In the genomic region with DNA sequence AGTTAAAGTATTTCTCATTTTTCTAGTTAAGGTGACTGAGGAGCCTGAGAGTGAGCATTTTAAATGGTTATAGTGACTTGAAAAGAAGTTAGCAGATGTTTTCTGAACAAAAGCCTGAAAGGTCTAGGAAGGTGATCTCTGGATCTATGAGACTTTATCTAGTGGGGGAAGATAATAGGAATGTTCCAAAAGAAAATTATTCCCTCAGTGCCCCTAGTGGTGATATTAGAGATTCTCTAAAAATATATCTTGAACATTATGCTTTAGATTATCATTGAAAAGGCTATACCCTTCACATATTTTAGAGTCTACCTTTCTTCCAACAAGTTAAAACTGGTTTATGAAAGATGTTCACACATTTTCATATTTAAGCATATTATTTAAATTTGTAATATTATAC, we compare ENCODE assay signal across 12 cellular contexts.
DNase-seq lines count a peak whose midpoint lies in the region; ATAC-seq and TF ChIP-seq lines count a peak whose summit lies in the region.
"Had no signal": no experiment of that assay in that cellular context is flagged by ENCODE, and none has a peak within 500 bp of the region (broad histone marks: within the 10 kb centered on the region; RNA-seq: fewer than 3 reads in every experiment).

No MANE protein-coding gene starts in this region.

- H3K9me3 Mint-ChIP-seq in H9 (peaks cover 57 to 59% of the 10 kb centered on the region in 2 experiments), nephron (no peaks in the 10 kb centered on the region)
- no peaks in the 10 kb centered on the region for H3K9me3 Mint-ChIP-seq in stimulated activated naive B cell treated with anti-CD40 and anti-IgM and Interleukin-4, amounts not matched to agents 10 μg/mL and 1 μg/mL and 100 μg/mL, for 72 hours

- H3K4me1 Mint-ChIP-seq in H9: no peaks in the 10 kb centered on the region
- no peaks in the 10 kb centered on the region for H3K4me1 Mint-ChIP-seq in nephron
- H3K4me1 Mint-ChIP-seq in stimulated activated naive B cell treated with anti-CD40 and anti-IgM and Interleukin-4, amounts not matched to agents 10 μg/mL and 1 μg/mL and 100 μg/mL, for 72 hours: no peaks in the 10 kb centered on the region
- H3K4me1 Mint-ChIP-seq: CD4-positive, alpha-beta memory T cell; T-helper 17 cell had no signal

- no peak overlapping the region for H3K4ac ChIP-seq in H9 (ENCODE audit: low read depth, low read length)

- no peak overlapping the region for H2BK12ac ChIP-seq in H9 (ENCODE audit: insufficient read length, low read depth, low read length)

- H3K18ac ChIP-seq in H9 (ENCODE audit: insufficient read length, low read depth, low read length): no peak overlapping the region

- no peak overlapping the region for H3K27ac ChIP-seq in H9 (ENCODE audit: insufficient read length, low read depth, low read length)

- H4K20me1 ChIP-seq in H9 (ENCODE audit: control insufficient read depth, insufficient read depth, insufficient read length): no peaks in the 10 kb centered on the region

- H3K27ac Mint-ChIP-seq in H9 (no peak overlapping the region), nephron (no peak overlapping the region)
- no peak overlapping the region for H3K27ac Mint-ChIP-seq in stimulated activated naive B cell treated with anti-CD40 and anti-IgM and Interleukin-4, amounts not matched to agents 10 μg/mL and 1 μg/mL and 100 μg/mL, for 72 hours
- H3K27ac Mint-ChIP-seq: CD4-positive, alpha-beta memory T cell; T-helper 17 cell had no signal

- H3K79me1 ChIP-seq in H9 (ENCODE audit: insufficient read depth, low read depth, low read length, poor library complexity, severe bottlenecking): no peaks in the 10 kb centered on the region

- H2BK15ac ChIP-seq in H9 (ENCODE audit: low read depth, low read length): no peak overlapping the region

- H3K14ac ChIP-seq in H9 (ENCODE audit: insufficient read depth, low read length): no peak overlapping the region

- no peak overlapping the region for H2BK5ac ChIP-seq in H9 (ENCODE audit: insufficient read length, low read length)

- H3K36me3 ChIP-seq in H7 (replicated peaks; ENCODE audit: control insufficient read depth, insufficient read depth, low read length): no peaks in the 10 kb centered on the region

- H3K79me2 ChIP-seq in H9 (ENCODE audit: insufficient read depth, low read length): no peaks in the 10 kb centered on the region

- H3K27me3 Mint-ChIP-seq in H9 (ENCODE audit: low read depth) (no peaks in the 10 kb centered on the region), nephron (ENCODE audit: low read depth) (peaks cover 4% of the 10 kb centered on the region)
- no peaks in the 10 kb centered on the region for H3K27me3 Mint-ChIP-seq in stimulated activated naive B cell treated with anti-CD40 and anti-IgM and Interleukin-4, amounts not matched to agents 10 μg/mL and 1 μg/mL and 100 μg/mL, for 72 hours
- H3K27me3 Mint-ChIP-seq: CD4-positive, alpha-beta memory T cell; T-helper 17 cell had no signal

- no peak overlapping the region for H3K9ac ChIP-seq in H9 (ENCODE audit: extremely low read depth, insufficient read length, low read length)

- no peaks in the 10 kb centered on the region for H3K23me2 ChIP-seq in H9 (ENCODE audit: insufficient read length, low read depth, low read length, poor library complexity, severe bottlenecking)

- DNase-seq in DMS153 (lab: John Stamatoyannopoulos, UW) (peak; percentile 5), H9 (no peak), RPMI7951 (ENCODE audit: low read depth) (peak; percentile 1), H7 (no peak)
- no peak for DNase-seq in stimulated activated CD4-positive, alpha-beta T cell treated with anti-CD3 and anti-CD28 coated beads, Interleukin-4, amount 100 ng/mL, for 4 hours
- no peak for DNase-seq in stimulated activated naive B cell treated with anti-CD40 and anti-IgM and Interleukin-4, amounts not matched to agents 10 μg/mL and 1 μg/mL and 100 μg/mL, for 72 hours
- DNase-seq: activated CD8-positive, alpha-beta memory T cell treated with anti-CD3 and anti-CD28 coated beads, Interleukin-2, amount 50 U/mL, for 4 hours; CD4-positive, alpha-beta memory T cell; GF-D8; left cardiac atrium; T-helper 17 cell had no signal

- no peaks in the 10 kb centered on the region for H3K27me3 ChIP-seq in H9 (ENCODE audit: insufficient read depth, low read length)
- H3K27me3 ChIP-seq in H7 (ENCODE audit: control insufficient read depth, insufficient read depth, low read length): no peaks in the 10 kb centered on the region

- no peak overlapping the region for H3K4me3 ChIP-seq in H7 (ENCODE audit: insufficient read depth, low read depth, low read length)

- H3T11ph ChIP-seq in H9 (ENCODE audit: low read length): no peak overlapping the region

- no peak overlapping the region for H2BK20ac ChIP-seq in H9 (ENCODE audit: low read depth, low read length, poor library complexity, severe bottlenecking)

- H3K36me3 Mint-ChIP-seq in H9 (ENCODE audit: insufficient read depth in 1 of 3, low read depth in 3 of 3): no peaks in the 10 kb centered on the region
- no peaks in the 10 kb centered on the region for H3K36me3 Mint-ChIP-seq in nephron (ENCODE audit: low read depth)
- H3K36me3 Mint-ChIP-seq in stimulated activated naive B cell treated with anti-CD40 and anti-IgM and Interleukin-4, amounts not matched to agents 10 μg/mL and 1 μg/mL and 100 μg/mL, for 72 hours: no peaks in the 10 kb centered on the region
- H3K36me3 Mint-ChIP-seq: CD4-positive, alpha-beta memory T cell had no signal

- H3K56ac ChIP-seq in H9 (ENCODE audit: insufficient read length, low read depth, low read length): no peak overlapping the region

- no peak overlapping the region for H2AFZ ChIP-seq in H9 (ENCODE audit: low read length)

- no peak overlapping the region for H4K91ac ChIP-seq in H9 (ENCODE audit: insufficient read length, low read depth, low read length)

- H2AK5ac ChIP-seq in H9 (ENCODE audit: insufficient read length, low read length): no peak overlapping the region

- H3K9me3 ChIP-seq in H9 (ENCODE audit: control insufficient read depth, low read depth, low read length): peaks cover 14% of the 10 kb centered on the region

- no peak overlapping the region for H4K8ac ChIP-seq in H9 (replicated peaks; ENCODE audit: insufficient read length, low read depth, low read length)

- no peak for ATAC-seq in stimulated activated naive B cell treated with anti-CD40 and anti-IgM and Interleukin-4, amounts not matched to agents 10 μg/mL and 1 μg/mL and 100 μg/mL, for 72 hours (replicated peaks)
- ATAC-seq: left cardiac atrium, T-helper 17 cell had no signal

- H3K4me3 Mint-ChIP-seq in H9: no peak overlapping the region
- no peak overlapping the region for H3K4me3 Mint-ChIP-seq in nephron
- H3K4me3 Mint-ChIP-seq in stimulated activated naive B cell treated with anti-CD40 and anti-IgM and Interleukin-4, amounts not matched to agents 10 μg/mL and 1 μg/mL and 100 μg/mL, for 72 hours: no peak overlapping the region
- H3K4me3 Mint-ChIP-seq: CD4-positive, alpha-beta memory T cell; T-helper 17 cell had no signal

- no peak overlapping the region for H2BK120ac ChIP-seq in H9 (ENCODE audit: low read depth, low read length, poor library complexity, severe bottlenecking)

- H3K23ac ChIP-seq in H9 (ENCODE audit: insufficient read length, low read depth, low read length): no peak overlapping the region

- peak; percentile 52 for TF ChIP-seq CTCF in H9 (conservative IDR thresholded peaks at IDR 0.05)
- TF ChIP-seq CTCF in nephron (IDR thresholded peaks at IDR 0.05; ENCODE audit: unreplicated experiment in 3 of 3): peak; percentile 16 to 30 (median 23)

- no peaks in the 10 kb centered on the region for H3K4me1 ChIP-seq in H9 (ENCODE audit: insufficient read depth, low read length)

- no peak overlapping the region for H4K5ac ChIP-seq in H9 (ENCODE audit: insufficient read length, low read depth, low read length)

- H3K4me2 ChIP-seq in H9 (ENCODE audit: insufficient read depth, insufficient read length, low read length): no peak overlapping the region

Comparison
In these comparisons a context has a peak if more than half of its experiments do, and no peak if none do; other contexts are left out.
1. DNase-seq: peak in DMS153 (single experiment) and RPMI7951 (single experiment); none in H9 (single experiment), stimulated activated CD4-positive, alpha-beta T cell treated with anti-CD3 and anti-CD28 coated beads, Interleukin-4, amount 100 ng/mL, for 4 hours (0 of 2), H7 (single experiment) and stimulated activated naive B cell treated with anti-CD40 and anti-IgM and Interleukin-4, amounts not matched to agents 10 μg/mL and 1 μg/mL and 100 μg/mL, for 72 hours (single experiment).